30 cellular contexts compared by ENCODE assay signal in the genomic region with DNA sequence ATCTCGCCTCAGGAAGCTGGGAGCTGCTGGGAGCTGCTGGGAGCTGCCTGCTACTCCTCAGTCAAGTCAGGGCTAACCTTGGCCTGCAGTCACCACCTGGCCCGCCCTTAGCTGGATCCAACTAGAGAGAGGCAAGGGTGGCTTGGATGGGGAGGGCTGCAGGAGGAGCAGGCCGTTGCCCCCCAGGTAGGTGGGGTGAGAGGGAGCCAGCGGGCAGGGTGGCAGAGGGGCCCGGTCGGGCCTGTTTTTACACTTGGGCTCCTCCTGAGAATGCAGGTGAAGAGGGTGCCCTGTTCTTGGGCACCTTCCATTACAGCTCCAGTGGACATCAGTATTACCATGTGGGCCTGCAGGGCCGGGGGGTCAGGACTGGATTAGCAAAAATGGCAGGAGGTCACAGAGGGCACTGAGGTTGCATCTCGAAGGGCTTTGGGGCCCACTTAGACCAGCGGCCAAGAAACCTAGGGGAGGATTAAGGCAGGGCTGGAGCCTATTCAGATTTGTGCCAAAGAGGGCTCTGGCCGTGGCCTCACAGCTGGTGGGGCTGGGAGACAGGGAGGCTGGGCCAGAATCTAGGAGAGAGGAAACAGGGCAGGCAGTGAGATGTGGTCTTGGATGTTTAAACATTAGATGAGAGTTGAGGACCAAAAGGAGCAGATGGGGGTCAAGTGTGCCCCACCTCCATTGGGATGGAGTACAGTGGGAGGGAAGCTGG.
"Had no signal": no experiment of that assay in that cellular context is flagged by ENCODE, and none has a peak within 500 bp of the region (broad histone marks: within the 10 kb centered on the region; RNA-seq: fewer than 3 reads in every experiment).

No MANE protein-coding gene starts in this region.

- H3K27me3 Mint-ChIP-seq: activated CD4-positive, alpha-beta memory T cell treated with anti-CD3 and anti-CD28 coated beads, Interleukin-2, amount 10 ng/mL, durations not matched to agents 7 days and 5 days; activated T-cell treated with anti-CD3 and anti-CD28 coated beads, Interleukin-2, amount 50 U/mL, for 24 hours had no signal

- H3K9me3 ChIP-seq: adrenal gland, body of pancreas, breast epithelium, Peyer's patch, SJSA1, SK-N-SH had no signal

- H3K27ac ChIP-seq: adrenal gland, body of pancreas, breast epithelium, Peyer's patch, SJSA1 had no signal

- H3K4me3 ChIP-seq: adrenal gland, body of pancreas, breast epithelium, Peyer's patch, SJSA1 had no signal

- H3K36me3 ChIP-seq: adrenal gland, breast epithelium, Peyer's patch, SJSA1 had no signal

- H3K4me2 ChIP-seq: SK-N-SH had no signal

- H3K9ac ChIP-seq: SK-N-SH had no signal

- DNase-seq: activated B cell treated with CpG ODN at 0.5 μM for 24 hours; activated CD4-positive, alpha-beta memory T cell treated with anti-CD3 and anti-CD28 coated beads, Interleukin-2, amount 10 ng/mL, durations not matched to agents 7 days and 5 days; activated CD4-positive, alpha-beta T cell treated with anti-CD3 and anti-CD28 coated beads for 1 hour; activated CD4-positive, alpha-beta T cell treated with anti-CD3 and anti-CD28 coated beads for 48 hours; activated gamma-delta T cell treated with Interleukin-2 at 50 U/mL for 16 hours; activated naive CD4-positive, alpha-beta T cell treated with anti-CD3 and anti-CD28 coated beads for 36 hours; activated T-cell treated with anti-CD3 and anti-CD28 coated beads, Interleukin-2, amount 50 U/mL, for 24 hours; adrenal gland; body of pancreas; Karpas-422; KBM-7; NCI-H1105 treated with DMSO at 0.1 percent for 48 hours; NCI-H1436 treated with DMSO at 0.1 percent for 48 hours; NCI-H1694 treated with DMSO at 0.1 percent for 48 hours; NCI-H2029; NCI-H345; NCI-H524 treated with DMSO at 0.1 percent for 48 hours; PC-3; Peyer's patch; RPMI8226; SHP77 treated with DMSO at 0.1 percent for 48 hours; SK-N-SH had no signal

- H3K36me3 Mint-ChIP-seq: activated naive CD4-positive, alpha-beta T cell treated with anti-CD3 and anti-CD28 coated beads, Interleukin-2, amount 50 U/mL, for 72 hours had no signal

- H3K27me3 ChIP-seq: adrenal gland, body of pancreas, breast epithelium, Peyer's patch had no signal

- FAIRE-seq: astrocyte, TTC549 had no signal

- H3K4me1 ChIP-seq: body of pancreas, breast epithelium, Peyer's patch, SJSA1 had no signal

- H3K9me3 Mint-ChIP-seq: activated B cell treated with CpG ODN at 0.5 μM for 24 hours; activated CD4-positive, alpha-beta memory T cell treated with anti-CD3 and anti-CD28 coated beads, Interleukin-2, amount 10 ng/mL, durations not matched to agents 7 days and 5 days; activated naive CD4-positive, alpha-beta T cell treated with anti-CD3 and anti-CD28 coated beads for 36 hours; activated naive CD4-positive, alpha-beta T cell treated with anti-CD3 and anti-CD28 coated beads, Interleukin-2, amount 50 U/mL, for 72 hours; activated T-cell treated with anti-CD3 and anti-CD28 coated beads, Interleukin-2, amount 50 U/mL, for 24 hours; activated T-helper 1 cell treated with anti-CD3 and anti-CD28 coated beads, Interleukin-12 subunit alpha, Interleukin-12 subunit beta, Interleukin-2, Interleukin-4 antibody, amounts not matched to agents 30 ng/mL and 10 ng/mL and 1 ng/mL, durations not matched to agents 14 hours and 24 hours and 36 hours; T-helper 1 cell treated with Interleukin-12 subunit alpha and Interleukin-12 subunit beta and Interleukin-4 antibody, amounts not matched to agents 30 μg/mL and 1 μg/mL, for 36 hours; T-helper 2 cell treated with Interferon-gamma antibody and Interleukin-4, amounts not matched to agents 5 μg/mL and 100 μg/mL, for 36 hours had no signal

- H3K27ac Mint-ChIP-seq: activated B cell treated with CpG ODN at 0.5 μM for 24 hours; activated CD4-positive, alpha-beta memory T cell treated with anti-CD3 and anti-CD28 coated beads, Interleukin-2, amount 10 ng/mL, durations not matched to agents 7 days and 5 days; activated naive CD4-positive, alpha-beta T cell treated with anti-CD3 and anti-CD28 coated beads for 36 hours; activated T-cell treated with anti-CD3 and anti-CD28 coated beads, Interleukin-2, amount 50 U/mL, for 24 hours; activated T-helper 1 cell treated with anti-CD3 and anti-CD28 coated beads, Interleukin-12 subunit alpha, Interleukin-12 subunit beta, Interleukin-2, Interleukin-4 antibody, amounts not matched to agents 30 ng/mL and 10 ng/mL and 1 ng/mL, durations not matched to agents 14 hours and 24 hours and 36 hours; T-helper 1 cell treated with Interleukin-12 subunit alpha and Interleukin-12 subunit beta and Interleukin-4 antibody, amounts not matched to agents 30 μg/mL and 1 μg/mL, for 36 hours; T-helper 2 cell treated with Interferon-gamma antibody and Interleukin-4, amounts not matched to agents 5 μg/mL and 100 μg/mL, for 36 hours had no signal

- ATAC-seq: activated naive CD4-positive, alpha-beta T cell treated with anti-CD3 and anti-CD28 coated beads, Interleukin-2, amount 50 U/mL, for 72 hours; body of pancreas; PC-3 had no signal

- H3K4me1 Mint-ChIP-seq: activated B cell treated with CpG ODN at 0.5 μM for 24 hours; activated CD4-positive, alpha-beta memory T cell treated with anti-CD3 and anti-CD28 coated beads, Interleukin-2, amount 10 ng/mL, durations not matched to agents 7 days and 5 days had no signal

- H3K4me3 Mint-ChIP-seq: activated B cell treated with CpG ODN at 0.5 μM for 24 hours; activated CD4-positive, alpha-beta memory T cell treated with anti-CD3 and anti-CD28 coated beads, Interleukin-2, amount 10 ng/mL, durations not matched to agents 7 days and 5 days; activated naive CD4-positive, alpha-beta T cell treated with anti-CD3 and anti-CD28 coated beads for 36 hours; activated T-cell treated with anti-CD3 and anti-CD28 coated beads, Interleukin-2, amount 50 U/mL, for 24 hours; activated T-helper 1 cell treated with anti-CD3 and anti-CD28 coated beads, Interleukin-12 subunit alpha, Interleukin-12 subunit beta, Interleukin-2, Interleukin-4 antibody, amounts not matched to agents 30 ng/mL and 10 ng/mL and 1 ng/mL, durations not matched to agents 14 hours and 24 hours and 36 hours; T-helper 1 cell treated with Interleukin-12 subunit alpha and Interleukin-12 subunit beta and Interleukin-4 antibody, amounts not matched to agents 30 μg/mL and 1 μg/mL, for 36 hours; T-helper 2 cell treated with Interferon-gamma antibody and Interleukin-4, amounts not matched to agents 5 μg/mL and 100 μg/mL, for 36 hours had no signal
